ENCODE assay signal across 29 cellular contexts in the genomic region with DNA sequence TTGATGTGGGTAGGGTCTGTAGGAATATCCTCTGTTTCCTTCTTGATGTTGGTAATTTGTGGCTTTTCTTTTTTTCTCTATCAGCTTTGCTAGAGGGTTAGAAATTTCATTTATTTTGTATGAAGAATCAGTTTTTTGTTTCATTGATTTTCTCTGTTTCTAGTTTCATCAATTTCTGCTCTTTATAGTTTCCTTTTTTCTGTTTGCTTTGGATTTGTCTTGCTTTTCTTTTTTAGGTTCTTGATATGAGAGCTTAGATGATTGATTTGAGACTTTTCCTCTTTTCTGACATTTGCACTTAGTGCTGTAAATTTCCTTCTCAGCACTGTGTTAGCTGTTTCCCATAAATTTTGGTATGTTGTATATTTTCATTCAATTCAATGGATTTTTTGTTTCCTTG.
DNase-seq lines count a peak whose midpoint lies in the region; ATAC-seq, FAIRE-seq and TF ChIP-seq lines count a peak whose summit lies in the region.
"Had no signal": no experiment of that assay in that cellular context is flagged by ENCODE, and none has a peak within 500 bp of the region (broad histone marks: within the 10 kb centered on the region; RNA-seq: fewer than 3 reads in every experiment).

No MANE protein-coding gene starts in this region.

- H3K79me2 ChIP-seq in K562 (ENCODE audit: control insufficient read depth, insufficient read depth, low read length): no peaks in the 10 kb centered on the region

- CTCF ChIA-PET in K562 (lab: Yijun Ruan, JAX; ENCODE audit: low intra/inter-chr PET ratio): no interaction called here

- no peak overlapping the region for H3K4me2 ChIP-seq in K562 (ENCODE audit: insufficient read depth, low read length)
- H3K4me2 ChIP-seq: A549; BLaER1; BLaER1 treated with 17β-estradiol and CSF1 and Interleukin-3, amounts not matched to agents 10 nM and 100 nM had no signal

- in situ Hi-C loops in K562 (cut with MboI): no loop called here

- POLR2A ChIA-PET in K562 (lab: Yijun Ruan, JAX): interaction anchor here (1.4 to 1.9 kb wide), 2 partner anchors 9 to 60 kb away, joined by 3 to 5 read pairs; no protein-coding TSS in a partner anchor

- 0 out of 2 replicates have a peak overlapping the region, but pooled peaks have one; percentile 6 for H2AFZ ChIP-seq in K562 (ENCODE audit: low read depth, low read length)

- DNase-seq in K562 (ENCODE audit: extremely low read depth in 1 of 4, low spot score in 3 of 4): no peak
- DNase-seq: 8988T; ACHN; AML-193; BE2C; C1 segment of cervical spinal cord; Caco-2; Calu3; CD4-positive, alpha-beta memory T cell; CD4-positive, alpha-beta T cell; CD4-positive, CD25-positive, alpha-beta regulatory T cell; CD8-positive, alpha-beta memory T cell; CD8-positive, alpha-beta T cell; COR-L47; DMS 273 treated with DMSO at 0.1 percent for 48 hours; DMS153; DMS53; DMS79; DMS79 treated with DMSO at 0.1 percent for 48 hours; DND-41; EL had no signal

- no peaks in the 10 kb centered on the region for H3K27me3 ChIP-seq in K562 (ENCODE audit: control insufficient read depth in 2 of 2, insufficient read depth in 2 of 2, low read length in 2 of 2)
- H3K27me3 ChIP-seq: BE2C; BLaER1; BLaER1 treated with 17β-estradiol and CSF1 and Interleukin-3, amounts not matched to agents 10 nM and 100 nM had no signal

- FAIRE-seq in K562 (lab: Jason Lieb, UNC): no peak
- FAIRE-seq: A204.1, A549, D721Med had no signal

- no peaks in the 10 kb centered on the region for H3K9me1 ChIP-seq in K562 (ENCODE audit: control insufficient read depth, insufficient read depth, low read length)

- TF ChIP-seq POLR2A in K562 (conservative IDR thresholded peaks at IDR 0.05): no peak

- no peak overlapping the region for H3K27ac ChIP-seq in K562 (ENCODE audit: extremely low read depth, low read depth, low read length)
- H3K27ac ChIP-seq: 22Rv1; A549; BLaER1; BLaER1 treated with 17β-estradiol and CSF1 and Interleukin-3, amounts not matched to agents 10 nM and 100 nM; C4-2B had no signal

- no peak for TF ChIP-seq RAD21 in K562 (CRISPR knock-in tag; conservative IDR thresholded peaks at IDR 0.05 in 1 of 2, IDR thresholded peaks at IDR 0.05 in 1 of 2)

- H3K36me3 ChIP-seq in K562 (ENCODE audit: control insufficient read depth, insufficient read depth, low read length): no peaks in the 10 kb centered on the region; the same call in 2 of the 3 replicates
- H3K36me3 ChIP-seq: BE2C; BLaER1; BLaER1 treated with 17β-estradiol and CSF1 and Interleukin-3, amounts not matched to agents 10 nM and 100 nM had no signal

- no peak overlapping the region for H3K4me3 ChIP-seq in K562
- H3K4me3 ChIP-seq: A549; BLaER1; BLaER1 treated with 17β-estradiol and CSF1 and Interleukin-3, amounts not matched to agents 10 nM and 100 nM had no signal

- intact Hi-C loops in K562 (cut with micrococcal nuclease): no loop called here

- no peak for TF ChIP-seq CTCF in K562 (IDR thresholded peaks at IDR 0.05 in 2 of 3, conservative IDR thresholded peaks at IDR 0.05 in 1 of 3; ENCODE audit: insufficient read depth in 2 of 3, low read depth in 1 of 3, low read length in 3 of 3)

- peaks cover 9% of the 10 kb centered on the region for H3K9me3 ChIP-seq in K562 (replicated peaks; ENCODE audit: control insufficient read depth, insufficient read depth, low read depth, low read length)
- H3K9me3 ChIP-seq: A549, BE2C, BLaER1, Caco-2 had no signal

- H3K9ac ChIP-seq in K562 (ENCODE audit: insufficient read depth in 1 of 2, low read depth in 2 of 2, low read length in 2 of 2): no peak overlapping the region
- H3K9ac ChIP-seq: BLaER1; BLaER1 treated with 17β-estradiol and CSF1 and Interleukin-3, amounts not matched to agents 10 nM and 100 nM had no signal

- peaks cover 11 to 12% of the 10 kb centered on the region in 2 experiments; a peak in 4 of 5 replicates for H3K4me1 ChIP-seq in K562 (replicated peaks in 1 of 2; ENCODE audit: control insufficient read depth in 2 of 2, insufficient read depth in 2 of 2, low read length in 2 of 2)
- H3K4me1 ChIP-seq: A549; BE2C; BLaER1; BLaER1 treated with 17β-estradiol and CSF1 and Interleukin-3, amounts not matched to agents 10 nM and 100 nM had no signal

- no peak for ATAC-seq in K562
- no peak for ATAC-seq in GM21825 (IDR thresholded peaks at IDR 0.05; ENCODE audit: unreplicated experiment)
- ATAC-seq: A549; CD8-positive, alpha-beta T cell had no signal

- H4K20me1 ChIP-seq in K562 (replicated peaks; ENCODE audit: control insufficient read depth, insufficient read depth, low read length): no peaks in the 10 kb centered on the region
- H4K20me1 ChIP-seq: BLaER1; BLaER1 treated with 17β-estradiol and CSF1 and Interleukin-3, amounts not matched to agents 10 nM and 100 nM had no signal

- BruUV-seq in K562 (replicated peaks; lab: Mats Ljungman, UMichigan): no TSS peak

- no peak for TF ChIP-seq EP300 in K562 (IDR thresholded peaks at IDR 0.05; ENCODE audit: low read length)

TF ChIP-seq in K562, 482 proteins besides CTCF, POLR2A, EP300 and RAD21 (continues in another document):
- TF ChIP-seq SMARCA5 (IDR thresholded peaks at IDR 0.05) (0 out of 2 replicates have a peak, but pooled peaks have one; percentile 40), MTA1 (IDR thresholded peaks at IDR 0.05; ENCODE audit: borderline replicate concordance) (no peak), C11orf30 (IDR thresholded peaks at IDR 0.05; ENCODE audit: low read depth) (no peak), MEIS2 (IDR thresholded peaks at IDR 0.05; ENCODE audit: partially characterized antibody) (peak; percentile 20), HDAC1 (IDR thresholded peaks at IDR 0.05) (0 out of 4 replicates have a peak, but pooled peaks of 1 of the 2 experiments have one; percentile 15), BRD9 (IDR thresholded peaks at IDR 0.05; ENCODE audit: low read depth, partially characterized antibody) (peak; percentile 49), SIX5 (IDR thresholded peaks at IDR 0.05; ENCODE audit: borderline replicate concordance in 1 of 2, insufficient read depth in 1 of 2, low read depth in 1 of 2, low read length in 2 of 2) (no peak), THRAP3 (IDR thresholded peaks at IDR 0.05; ENCODE audit: borderline replicate concordance) (peak; percentile 67; the same call in 1 of the 2 replicates), ZSCAN32 (CRISPR knock-in tag; IDR thresholded peaks at IDR 0.05) (no peak), NFXL1 (CRISPR knock-in tag; IDR thresholded peaks at IDR 0.05) (no peak), LARP7 (IDR thresholded peaks at IDR 0.05) (0 out of 2 replicates have a peak, but pooled peaks have one; percentile 60), DNMT1 (IDR thresholded peaks at IDR 0.05) (0 out of 2 replicates have a peak, but pooled peaks have one; percentile 53), ZSCAN29 (IDR thresholded peaks at IDR 0.05) (no peak)
- TF ChIP-seq, protein P1, sequence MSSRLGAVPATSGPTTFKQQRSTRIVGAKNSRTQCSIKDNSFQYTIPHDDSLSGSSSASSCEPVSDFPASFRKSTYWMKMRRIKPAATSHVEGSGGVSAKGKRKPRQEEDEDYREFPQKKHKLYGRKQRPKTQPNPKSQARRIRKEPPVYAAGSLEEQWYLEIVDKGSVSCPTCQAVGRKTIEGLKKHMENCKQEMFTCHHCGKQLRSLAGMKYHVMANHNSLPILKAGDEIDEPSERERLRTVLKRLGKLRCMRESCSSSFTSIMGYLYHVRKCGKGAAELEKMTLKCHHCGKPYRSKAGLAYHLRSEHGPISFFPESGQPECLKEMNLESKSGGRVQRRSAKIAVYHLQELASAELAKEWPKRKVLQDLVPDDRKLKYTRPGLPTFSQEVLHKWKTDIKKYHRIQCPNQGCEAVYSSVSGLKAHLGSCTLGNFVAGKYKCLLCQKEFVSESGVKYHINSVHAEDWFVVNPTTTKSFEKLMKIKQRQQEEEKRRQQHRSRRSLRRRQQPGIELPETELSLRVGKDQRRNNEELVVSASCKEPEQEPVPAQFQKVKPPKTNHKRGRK (tag; IDR thresholded peaks at IDR 0.05): 0 out of 2 replicates have a peak, but pooled peaks have one; percentile 44
- TF ChIP-seq, protein P2, sequence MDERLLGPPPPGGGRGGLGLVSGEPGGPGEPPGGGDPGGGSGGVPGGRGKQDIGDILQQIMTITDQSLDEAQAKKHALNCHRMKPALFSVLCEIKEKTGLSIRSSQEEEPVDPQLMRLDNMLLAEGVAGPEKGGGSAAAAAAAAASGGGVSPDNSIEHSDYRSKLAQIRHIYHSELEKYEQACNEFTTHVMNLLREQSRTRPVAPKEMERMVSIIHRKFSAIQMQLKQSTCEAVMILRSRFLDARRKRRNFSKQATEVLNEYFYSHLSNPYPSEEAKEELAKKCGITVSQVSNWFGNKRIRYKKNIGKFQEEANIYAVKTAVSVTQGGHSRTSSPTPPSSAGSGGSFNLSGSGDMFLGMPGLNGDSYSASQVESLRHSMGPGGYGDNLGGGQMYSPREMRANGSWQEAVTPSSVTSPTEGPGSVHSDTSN (CRISPR knock-in tag; IDR thresholded peaks at IDR 0.05; ENCODE audit: low read depth): no peak
- TF ChIP-seq, protein P2 (tag; conservative IDR thresholded peaks at IDR 0.05; ENCODE audit: low read depth): 0 out of 2 replicates have a peak, but pooled peaks have one; percentile 23
- TF ChIP-seq, protein P3, sequence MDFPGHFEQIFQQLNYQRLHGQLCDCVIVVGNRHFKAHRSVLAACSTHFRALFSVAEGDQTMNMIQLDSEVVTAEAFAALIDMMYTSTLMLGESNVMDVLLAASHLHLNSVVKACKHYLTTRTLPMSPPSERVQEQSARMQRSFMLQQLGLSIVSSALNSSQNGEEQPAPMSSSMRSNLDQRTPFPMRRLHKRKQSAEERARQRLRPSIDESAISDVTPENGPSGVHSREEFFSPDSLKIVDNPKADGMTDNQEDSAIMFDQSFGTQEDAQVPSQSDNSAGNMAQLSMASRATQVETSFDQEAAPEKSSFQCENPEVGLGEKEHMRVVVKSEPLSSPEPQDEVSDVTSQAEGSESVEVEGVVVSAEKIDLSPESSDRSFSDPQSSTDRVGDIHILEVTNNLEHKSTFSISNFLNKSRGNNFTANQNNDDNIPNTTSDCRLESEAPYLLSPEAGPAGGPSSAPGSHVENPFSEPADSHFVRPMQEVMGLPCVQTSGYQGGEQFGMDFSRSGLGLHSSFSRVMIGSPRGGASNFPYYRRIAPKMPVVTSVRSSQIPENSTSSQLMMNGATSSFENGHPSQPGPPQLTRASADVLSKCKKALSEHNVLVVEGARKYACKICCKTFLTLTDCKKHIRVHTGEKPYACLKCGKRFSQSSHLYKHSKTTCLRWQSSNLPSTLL (IDR thresholded peaks at IDR 0.05): 0 out of 2 replicates have a peak, but pooled peaks have one; percentile 30
